ENCODE assay signal across 8 cellular contexts in genomic region chr9:19922476-19923118, GRCh38.
A peak's percentile ranks its signal among the peaks of the same experiment; 100 is the strongest.
DNase-seq lines count a peak whose midpoint lies in the region; ATAC-seq, FAIRE-seq and TF ChIP-seq lines count a peak whose summit lies in the region.

No MANE protein-coding gene starts in this region.

- ATAC-seq in K562 = peak; percentile 42; the same call in 2 of the 3 replicates
- no peak for ATAC-seq in GM19463 (IDR thresholded peaks at IDR 0.05; ENCODE audit: unreplicated experiment)
- ATAC-seq in GM21515 (IDR thresholded peaks at IDR 0.05; ENCODE audit: unreplicated experiment) = no peak

- no peak for FAIRE-seq in K562 (lab: Jason Lieb, UNC)

- no peak overlapping the region for H3K9ac ChIP-seq in K562 (ENCODE audit: insufficient read depth in 1 of 2, low read depth in 2 of 2, low read length in 2 of 2)

- WGBS in K562 (ENCODE audit: insufficient coverage, low coverage, missing lambda C conversion rate) = 0% methylated on average over 2 of the region's 2 CpGs

- no peak for TF ChIP-seq EP300 in K562 (IDR thresholded peaks at IDR 0.05; ENCODE audit: low read length)

- no peak overlapping the region for H3K27ac ChIP-seq in K562 (ENCODE audit: extremely low read depth, low read depth, low read length)
- H3K27ac ChIP-seq in effector memory CD4-positive, alpha-beta T cell (ENCODE audit: insufficient read depth, low read length, poor library complexity, severe bottlenecking) = no peak overlapping the region

- H3K9me1 ChIP-seq in K562 (ENCODE audit: control insufficient read depth, insufficient read depth, low read length) = no peaks in the 10 kb centered on the region

- in situ Hi-C loops in K562 (cut with MboI) = loop anchor here (10.0 kb wide), 1 partner anchor 438 kb away; no protein-coding TSS in a partner anchor

- no peaks in the 10 kb centered on the region for H3K36me3 ChIP-seq in K562 (ENCODE audit: control insufficient read depth, insufficient read depth, low read length)
- no peaks in the 10 kb centered on the region for H3K36me3 ChIP-seq in effector memory CD4-positive, alpha-beta T cell (ENCODE audit: control insufficient read depth, insufficient read depth, low read length)

- no peaks in the 10 kb centered on the region for H3K27me3 ChIP-seq in K562 (ENCODE audit: control insufficient read depth in 2 of 2, insufficient read depth in 2 of 2, low read length in 2 of 2)
- H3K27me3 ChIP-seq in effector memory CD4-positive, alpha-beta T cell (replicated peaks; ENCODE audit: control insufficient read depth, insufficient read depth, low read length, poor library complexity, severe bottlenecking) = peaks cover 3% of the 10 kb centered on the region

- POLR2A ChIA-PET in K562 (lab: Yijun Ruan, JAX) = no interaction called here

- no peaks in the 10 kb centered on the region for H4K20me1 ChIP-seq in K562 (replicated peaks; ENCODE audit: control insufficient read depth, insufficient read depth, low read length)

- no peak for TF ChIP-seq POLR2A in K562 (conservative IDR thresholded peaks at IDR 0.05)

- DNase-seq in GM04503 (ENCODE audit: low read depth) (peak; percentile 5), NCI-H2081 treated with DMSO at 0.1 percent for 48 hours (lab: John Stamatoyannopoulos, UW) (peak; percentile 47), K562 (ENCODE audit: extremely low read depth in 1 of 4, low spot score in 3 of 4) (peak in 2 of 4 experiments; percentile 14 to 19), lung microvascular endothelial cell (ENCODE audit: low read depth in 2 of 2) (peak; percentile 48 to 62), RPMI8226 (no peak)
- no peak for DNase-seq in effector memory CD4-positive, alpha-beta T cell

- peak; percentile 75 to 86 for TF ChIP-seq RAD21 in K562 (CRISPR knock-in tag; conservative IDR thresholded peaks at IDR 0.05 in 1 of 2, IDR thresholded peaks at IDR 0.05 in 1 of 2)

- H3K79me2 ChIP-seq in K562 (ENCODE audit: control insufficient read depth, insufficient read depth, low read length) = no peaks in the 10 kb centered on the region

- CTCF ChIA-PET in K562 (lab: Yijun Ruan, JAX; ENCODE audit: low intra/inter-chr PET ratio) = no interaction called here

- peak; percentile 39 to 50 (median 39); a peak in 5 of 6 replicates for TF ChIP-seq CTCF in K562 (IDR thresholded peaks at IDR 0.05 in 2 of 3, conservative IDR thresholded peaks at IDR 0.05 in 1 of 3; ENCODE audit: insufficient read depth in 2 of 3, low read depth in 1 of 3, low read length in 3 of 3)

- no peak overlapping the region for H3K4me2 ChIP-seq in K562 (ENCODE audit: insufficient read depth, low read length)

- BruUV-seq in K562 (replicated peaks; lab: Mats Ljungman, UMichigan) = no TSS peak

- H2AFZ ChIP-seq in K562 (ENCODE audit: low read depth, low read length) = no peak overlapping the region

- H3K4me3 ChIP-seq in K562 = no peak overlapping the region
- H3K4me3 ChIP-seq in effector memory CD4-positive, alpha-beta T cell (ENCODE audit: insufficient read depth, low read depth, low read length, poor library complexity, severe bottlenecking) = no peak overlapping the region

- intact Hi-C loops in K562 (cut with micrococcal nuclease) = loop anchor here (1.0 kb wide), 1 partner anchor 429 kb away; no protein-coding TSS in a partner anchor

- H3K9me3 ChIP-seq in K562 (replicated peaks; ENCODE audit: control insufficient read depth, insufficient read depth, low read depth, low read length) = no peaks in the 10 kb centered on the region
- H3K9me3 ChIP-seq in effector memory CD4-positive, alpha-beta T cell (ENCODE audit: control insufficient read depth, low read length) = no peaks in the 10 kb centered on the region

- H3K4me1 ChIP-seq in K562 (replicated peaks in 1 of 2; ENCODE audit: control insufficient read depth in 2 of 2, insufficient read depth in 2 of 2, low read length in 2 of 2) = no peaks in the 10 kb centered on the region
- peaks cover 6% of the 10 kb centered on the region for H3K4me1 ChIP-seq in effector memory CD4-positive, alpha-beta T cell (ENCODE audit: control insufficient read depth, insufficient read depth, low read length, poor library complexity, severe bottlenecking)

TF ChIP-seq in K562, 482 proteins besides CTCF, POLR2A, EP300 and RAD21 (continues in another document):
- peak in 1 of 2 experiments; percentile 42; a peak in 1 of 4 replicates for TF ChIP-seq RCOR1 (IDR thresholded peaks at IDR 0.05; ENCODE audit: borderline replicate concordance in 1 of 2, low read depth in 2 of 2, low read length in 2 of 2)
- TF ChIP-seq DACH1 (IDR thresholded peaks at IDR 0.05; ENCODE audit: partially characterized antibody) = no peak
- no peak for TF ChIP-seq ETV5 (CRISPR knock-in tag; IDR thresholded peaks at IDR 0.05; ENCODE audit: low read depth)
- TF ChIP-seq KLF16 (IDR thresholded peaks at IDR 0.05) = no peak
- no peak for TF ChIP-seq ZNF77 (CRISPR knock-in tag; IDR thresholded peaks at IDR 0.05)
- no peak for TF ChIP-seq ZNF449 (CRISPR knock-in tag; IDR thresholded peaks at IDR 0.05)
- TF ChIP-seq ZNF280A (IDR thresholded peaks at IDR 0.05; ENCODE audit: low read depth, partially characterized antibody) = no peak
- TF ChIP-seq CTCFL (IDR thresholded peaks at IDR 0.05; ENCODE audit: borderline replicate concordance, insufficient read depth, low read depth, low read length, poor library complexity, severe bottlenecking) = no peak
- no peak for TF ChIP-seq DPF2 (IDR thresholded peaks at IDR 0.05)
- TF ChIP-seq PURB (CRISPR knock-in tag; IDR thresholded peaks at IDR 0.05; ENCODE audit: low read depth) = no peak
- peak; percentile 29; the same call in 1 of the 2 replicates for TF ChIP-seq STAG1 (CRISPR knock-in tag; IDR thresholded peaks at IDR 0.05; ENCODE audit: borderline replicate concordance)
- no peak for TF ChIP-seq HBP1 (CRISPR knock-in tag; IDR thresholded peaks at IDR 0.05)
- no peak for TF ChIP-seq MYBL2 (IDR thresholded peaks at IDR 0.05; ENCODE audit: low read depth)
- TF ChIP-seq MYBL2 (CRISPR knock-in tag; IDR thresholded peaks at IDR 0.05; ENCODE audit: borderline replicate concordance) = no peak
- TF ChIP-seq ZNF280B (CRISPR knock-in tag; IDR thresholded peaks at IDR 0.05) = no peak

Comparison
In these comparisons a context has a peak if more than half of its experiments do, and no peak if none do; other contexts are left out.
1. DNase-seq: peak in GM04503 (single experiment), NCI-H2081 treated with DMSO at 0.1 percent for 48 hours (single experiment) and lung microvascular endothelial cell (2 of 2); none in RPMI8226 (single experiment) and effector memory CD4-positive, alpha-beta T cell (0 of 3).